ENCODE assay signal across 13 cellular contexts in genomic region chr5:83124593-83124992, GRCh38. TPM values are rescaled to one million over a fixed set of nuclear protein-coding genes. Genes with fewer than 3 reads are reported as not detected.
DNase-seq lines count a peak whose midpoint lies in the region; ATAC-seq and TF ChIP-seq lines count a peak whose summit lies in the region.
"Had no signal": no experiment of that assay in that cellular context is flagged by ENCODE, and none has a peak within 500 bp of the region (broad histone marks: within the 10 kb centered on the region; RNA-seq: fewer than 3 reads in every experiment).

No MANE protein-coding gene starts in this region.

- DNase-seq in NCI-H69 (lab: John Stamatoyannopoulos, UW) (peak; percentile 30), PC-3 (peak; percentile 60), hepatocyte (ENCODE audit: low spot score) (peak; percentile 14), trophoblast cell (peak; percentile 58 to 90), dedifferentiated amniotic fluid mesenchymal stem cell (ENCODE audit: extremely low spot score) (no peak), NCI-H2227 treated with DMSO at 0.1 percent for 48 hours (lab: John Stamatoyannopoulos, UW) (no peak)
- DNase-seq: BE2C; CD4-positive, alpha-beta memory T cell; H7 had no signal

- H3K79me1 ChIP-seq in trophoblast cell (ENCODE audit: low read length): no peaks in the 10 kb centered on the region

- H2AFZ ChIP-seq in PC-3 (ENCODE audit: low read length) (no peak overlapping the region), hepatocyte (no peak overlapping the region), trophoblast cell (ENCODE audit: insufficient read depth, low read length, poor library complexity) (no peak overlapping the region)
- H2AFZ ChIP-seq: GM23338 had no signal

- H3K27ac ChIP-seq in PC-3 (ENCODE audit: low read length) (no peak overlapping the region), hepatocyte (no peak overlapping the region), trophoblast cell (ENCODE audit: low read depth, low read length) (no peak overlapping the region)
- H3K27ac ChIP-seq: A549, C4-2B had no signal

- H3K18ac ChIP-seq in trophoblast cell (ENCODE audit: low read length): no peak overlapping the region

- H2BK5ac ChIP-seq in trophoblast cell (ENCODE audit: low read depth, low read length, poor library complexity): no peak overlapping the region

- H4K91ac ChIP-seq in trophoblast cell (ENCODE audit: low read depth, low read length): no peak overlapping the region

- H3K23ac ChIP-seq in trophoblast cell (ENCODE audit: low read length): no peak overlapping the region

- no peak overlapping the region for H3K4me3 ChIP-seq in PC-3 (ENCODE audit: low read length)
- no peak overlapping the region for H3K4me3 ChIP-seq in hepatocyte
- H3K4me3 ChIP-seq in trophoblast cell (ENCODE audit: low read depth, low read length): no peak overlapping the region
- H3K4me3 ChIP-seq: A549, GM23338 had no signal

- CTCF ChIA-PET in PC-3 (lab: Charles Lee): no interaction called here

- no peak overlapping the region for H4K12ac ChIP-seq in trophoblast cell (ENCODE audit: low read depth, low read length)

- peak; percentile 63 for ATAC-seq in PC-3
- ATAC-seq in esophagus mucosa: no peak
- ATAC-seq: A549, GM23338 had no signal

- TF ChIP-seq CTCF in PC-3 (conservative IDR thresholded peaks at IDR 0.05; ENCODE audit: low read depth, low read length) (no peak), hepatocyte (IDR thresholded peaks at IDR 0.05; ENCODE audit: poor library complexity) (no peak)

- H3F3A ChIP-seq in PC-3 (ENCODE audit: low read length, unreplicated experiment): no peaks in the 10 kb centered on the region

- no peaks in the 10 kb centered on the region for H3K9me3 ChIP-seq in PC-3 (ENCODE audit: low read length)
- H3K9me3 ChIP-seq in hepatocyte (ENCODE audit: low read depth): no peaks in the 10 kb centered on the region
- H3K9me3 ChIP-seq in trophoblast cell (ENCODE audit: insufficient read depth, low read depth, low read length): no peaks in the 10 kb centered on the region
- H3K9me3 ChIP-seq: A549, BE2C had no signal

- peaks cover 10% of the 10 kb centered on the region; the same call in 1 of the 2 replicates for H3K4me1 ChIP-seq in PC-3 (ENCODE audit: insufficient read depth, low read length)
- no peaks in the 10 kb centered on the region for H3K4me1 ChIP-seq in hepatocyte (ENCODE audit: insufficient read depth)
- H3K4me1 ChIP-seq in trophoblast cell (ENCODE audit: control insufficient read depth in 1 of 2, insufficient read depth in 2 of 2, low read length in 2 of 2): no peaks in the 10 kb centered on the region
- H3K4me1 ChIP-seq: BE2C had no signal

- H3K79me2 ChIP-seq in PC-3 (ENCODE audit: low read length) (no peaks in the 10 kb centered on the region), hepatocyte (no peaks in the 10 kb centered on the region), trophoblast cell (ENCODE audit: control insufficient read depth, insufficient read depth, low read length, poor library complexity) (no peaks in the 10 kb centered on the region)

- no peak overlapping the region for H3K4ac ChIP-seq in trophoblast cell (ENCODE audit: low read depth, low read length)

- no peaks in the 10 kb centered on the region for H4K20me1 ChIP-seq in PC-3 (ENCODE audit: low read length)
- no peaks in the 10 kb centered on the region for H4K20me1 ChIP-seq in hepatocyte (ENCODE audit: insufficient read depth, poor library complexity, severe bottlenecking)

- 70% methylated on average over 1 of the region's 1 CpG for WGBS in hepatocyte (ENCODE audit: low lambda C conversion rate, missing lambda C conversion rate)
- no CpG with 5 or more reads among the region's 1 CpG for WGBS in trophoblast cell (ENCODE audit: extremely low coverage, insufficient coverage, insufficient read length)

- POLR2A ChIA-PET in PC-3 (lab: Charles Lee; ENCODE audit: unreplicated experiment): no interaction called here

- intact Hi-C loops in PC-3 (cut with micrococcal nuclease): no loop called here

- no peak overlapping the region for H3K14ac ChIP-seq in trophoblast cell (ENCODE audit: low read length)

- H3K4me2 ChIP-seq in PC-3 (ENCODE audit: low read length): no peak overlapping the region
- no peak overlapping the region for H3K4me2 ChIP-seq in hepatocyte
- no peak overlapping the region for H3K4me2 ChIP-seq in trophoblast cell (ENCODE audit: low read length)
- H3K4me2 ChIP-seq: A549, GM23338 had no signal

- no peak overlapping the region for H2BK12ac ChIP-seq in trophoblast cell (ENCODE audit: low read length)

- H3K9me2 ChIP-seq in PC-3 (replicated peaks; ENCODE audit: low read length): no peaks in the 10 kb centered on the region
- no peaks in the 10 kb centered on the region for H3K9me2 ChIP-seq in hepatocyte (replicated peaks; ENCODE audit: insufficient read depth)

- H3K9ac ChIP-seq in PC-3 (ENCODE audit: low read length): no peak overlapping the region
- no peak overlapping the region for H3K9ac ChIP-seq in trophoblast cell (ENCODE audit: low read length)

- H2AK5ac ChIP-seq in trophoblast cell (ENCODE audit: low read length): no peak overlapping the region

- no peaks in the 10 kb centered on the region for H3K36me3 ChIP-seq in PC-3 (ENCODE audit: low read depth, low read length)
- no peaks in the 10 kb centered on the region for H3K36me3 ChIP-seq in hepatocyte (replicated peaks; ENCODE audit: insufficient read depth, low read depth)
- peaks cover 1 to 2% of the 10 kb centered on the region in 2 experiments for H3K36me3 ChIP-seq in trophoblast cell (ENCODE audit: control insufficient read depth in 1 of 2, insufficient read depth in 2 of 2, low read length in 2 of 2)
- H3K36me3 ChIP-seq: BE2C had no signal

- H3K27me3 ChIP-seq in PC-3 (ENCODE audit: low read length): no peaks in the 10 kb centered on the region
- no peaks in the 10 kb centered on the region for H3K27me3 ChIP-seq in hepatocyte
- no peaks in the 10 kb centered on the region for H3K27me3 ChIP-seq in trophoblast cell (ENCODE audit: insufficient read depth, low read length)
- H3K27me3 ChIP-seq: BE2C had no signal

- H2BK120ac ChIP-seq in trophoblast cell (ENCODE audit: insufficient read depth, low read length, poor library complexity): no peak overlapping the region

- BruUV-seq in PC-3 (replicated peaks; lab: Mats Ljungman, UMichigan): no TSS peak

- no peak overlapping the region for H4K8ac ChIP-seq in trophoblast cell (ENCODE audit: low read depth, low read length)

RNA-seq across cellular contexts. Expression of gene XRCC4, which starts 47.2 kb away (rescaled TPM):
- total RNA-seq in PC-3 (2014; rRNA removed): 11.5 and 13.8 TPM in 2 replicates
- 21.2 and 21.5 TPM in 2 replicates for total RNA-seq in hepatocyte
- 12.7 and 13.8 TPM in 2 replicates for polyA plus RNA-seq in hepatocyte
- polyA plus RNA-seq in trophoblast cell (2013): 15.4 and 16.3 TPM in 2 replicates
- 6.2 TPM for total RNA-seq in esophagus mucosa

RNA-seq across cellular contexts. Expression of gene TMEM167A, which starts 47.4 kb away (rescaled TPM):
- total RNA-seq in PC-3 (2014; rRNA removed): 25.1 and 35.7 TPM in 2 replicates
- total RNA-seq in hepatocyte: 130 and 174 TPM in 2 replicates
- 137 and 140 TPM in 2 replicates for polyA plus RNA-seq in hepatocyte
- 122 and 124 TPM in 2 replicates for polyA plus RNA-seq in trophoblast cell (2013)
- 48.6 TPM for total RNA-seq in esophagus mucosa

Comparison
In these comparisons a context has a peak if more than half of its experiments do, and no peak if none do; other contexts are left out.
1. DNase-seq: peak in NCI-H69 (single experiment), PC-3 (single experiment), hepatocyte (single experiment) and trophoblast cell (2 of 2); none in dedifferentiated amniotic fluid mesenchymal stem cell (single experiment) and NCI-H2227 treated with DMSO at 0.1 percent for 48 hours (single experiment).